Comparison of ENCODE assay signal across 1 cellular context in genomic region chr2:26465266-26465925, GRCh38.
A peak's percentile ranks its signal among the peaks of the same experiment; 100 is the strongest.
TF ChIP-seq lines count a peak whose summit lies in the region.

No MANE protein-coding gene starts in this region.

TF ChIP-seq in HEK293, 187 proteins besides CTCF, POLR2A, EP300 and RAD21 (continued from another document):
- no peak for TF ChIP-seq PRDM4 (tag by site-specific recombination; IDR thresholded peaks at IDR 0.05)
- no peak for TF ChIP-seq ZBTB7A (tag by site-specific recombination; IDR thresholded peaks at IDR 0.05; ENCODE audit: low read depth)
- no peak for TF ChIP-seq ZNF16 (tag by site-specific recombination; IDR thresholded peaks at IDR 0.05; ENCODE audit: low read depth)
- TF ChIP-seq ZNF280C (tag by site-specific recombination; IDR thresholded peaks at IDR 0.05): no peak
- no peak for TF ChIP-seq KLF7 (tag by site-specific recombination; IDR thresholded peaks at IDR 0.05; ENCODE audit: borderline replicate concordance)
- no peak for TF ChIP-seq GLIS2 (tag by site-specific recombination; IDR thresholded peaks at IDR 0.05)
- no peak for TF ChIP-seq ZNF776 (tag by site-specific recombination; IDR thresholded peaks at IDR 0.05; ENCODE audit: borderline replicate concordance)
- no peak for TF ChIP-seq ZNF404 (tag by site-specific recombination; IDR thresholded peaks at IDR 0.05)
- TF ChIP-seq AEBP2 (tag by site-specific recombination; IDR thresholded peaks at IDR 0.05; ENCODE audit: borderline replicate concordance): no peak
- no peak for TF ChIP-seq ZNF530 (tag by site-specific recombination; IDR thresholded peaks at IDR 0.05; ENCODE audit: low read depth)
- no peak for TF ChIP-seq ZNF433 (tag by site-specific recombination; IDR thresholded peaks at IDR 0.05; ENCODE audit: low read depth)
- TF ChIP-seq ZNF621 (tag by site-specific recombination; IDR thresholded peaks at IDR 0.05): no peak
- 0 out of 2 replicates have a peak, but pooled peaks have one; percentile 43 for TF ChIP-seq ZNF768 (tag by site-specific recombination; IDR thresholded peaks at IDR 0.05)
- no peak for TF ChIP-seq ZFP37 (tag by site-specific recombination; IDR thresholded peaks at IDR 0.05)
- no peak for TF ChIP-seq OSR2 (tag by site-specific recombination; IDR thresholded peaks at IDR 0.05)
- TF ChIP-seq ZBTB21 (tag by site-specific recombination; IDR thresholded peaks at IDR 0.05): no peak
